In genomic region chr3:98602078-98602678, GRCh38 we compare ENCODE assay signal across 8 cellular contexts. TPM values are rescaled to one million over a fixed set of nuclear protein-coding genes. Genes with fewer than 3 reads are reported as not detected.
A peak's percentile ranks its signal among the peaks of the same experiment; 100 is the strongest.
DNase-seq lines count a peak whose midpoint lies in the region; ATAC-seq, FAIRE-seq and TF ChIP-seq lines count a peak whose summit lies in the region.

No MANE protein-coding gene starts in this region.

- H3K4me1 Mint-ChIP-seq in astrocyte (ENCODE audit: low read depth, unreplicated experiment): peaks cover 3% of the 10 kb centered on the region
- H3K4me1 Mint-ChIP-seq in stimulated activated naive B cell treated with anti-CD40 and anti-IgM and Interleukin-4, amounts not matched to agents 10 μg/mL and 1 μg/mL and 100 μg/mL, for 72 hours: peaks cover 5 to 12% of the 10 kb centered on the region in 2 donors

- H3K4me2 ChIP-seq in astrocyte (ENCODE audit: low read length) (no peak overlapping the region), hepatocyte (no peak overlapping the region)

- TF ChIP-seq CTCF in astrocyte (IDR thresholded peaks at IDR 0.05; ENCODE audit: insufficient read depth, low read depth, low read length) (peak; percentile 82), hepatocyte (IDR thresholded peaks at IDR 0.05; ENCODE audit: poor library complexity) (peak; percentile 89)

- no peak overlapping the region for H3K27ac Mint-ChIP-seq in astrocyte (ENCODE audit: unreplicated experiment)
- no peak overlapping the region for H3K27ac Mint-ChIP-seq in stimulated activated naive B cell treated with anti-CD40 and anti-IgM and Interleukin-4, amounts not matched to agents 10 μg/mL and 1 μg/mL and 100 μg/mL, for 72 hours

- H3K9me3 ChIP-seq in astrocyte (ENCODE audit: insufficient read depth, low read depth, low read length) (no peaks in the 10 kb centered on the region), hepatocyte (ENCODE audit: low read depth) (no peaks in the 10 kb centered on the region)

- no peaks in the 10 kb centered on the region for H3K36me3 Mint-ChIP-seq in astrocyte (ENCODE audit: low read depth, unreplicated experiment)
- no peaks in the 10 kb centered on the region for H3K36me3 Mint-ChIP-seq in stimulated activated naive B cell treated with anti-CD40 and anti-IgM and Interleukin-4, amounts not matched to agents 10 μg/mL and 1 μg/mL and 100 μg/mL, for 72 hours

- WGBS in hepatocyte (ENCODE audit: low lambda C conversion rate, missing lambda C conversion rate): 10% methylated on average over 4 of the region's 4 CpGs

- no peak overlapping the region for H3K9ac ChIP-seq in astrocyte (ENCODE audit: low read length)

- H4K20me1 ChIP-seq in astrocyte (ENCODE audit: insufficient read depth, low read length) (no peaks in the 10 kb centered on the region), hepatocyte (ENCODE audit: insufficient read depth, poor library complexity, severe bottlenecking) (no peaks in the 10 kb centered on the region)

- no peak overlapping the region for H3K4me3 Mint-ChIP-seq in astrocyte (ENCODE audit: unreplicated experiment)
- no peak overlapping the region for H3K4me3 Mint-ChIP-seq in stimulated activated naive B cell treated with anti-CD40 and anti-IgM and Interleukin-4, amounts not matched to agents 10 μg/mL and 1 μg/mL and 100 μg/mL, for 72 hours

- no peak overlapping the region for H3K27ac ChIP-seq in astrocyte (ENCODE audit: low read depth, low read length)
- H3K27ac ChIP-seq in hepatocyte: no peak overlapping the region

- no peaks in the 10 kb centered on the region for H3K9me2 ChIP-seq in hepatocyte (replicated peaks; ENCODE audit: insufficient read depth)

- DNase-seq in NCI-H1092 treated with DMSO at 0.1 percent for 48 hours (lab: John Stamatoyannopoulos, UW): peak; percentile 60
- DNase-seq in NCI-H1092 (lab: John Stamatoyannopoulos, UW): no peak
- DNase-seq in NCI-H345 (lab: John Stamatoyannopoulos, UW): peak; percentile 19
- peak; percentile 45 for DNase-seq in astrocyte (ENCODE audit: low read depth)
- peak; percentile 75 for DNase-seq in hepatocyte (ENCODE audit: low spot score)
- DNase-seq in stimulated activated naive B cell treated with anti-CD40 and anti-IgM and Interleukin-4, amounts not matched to agents 10 μg/mL and 1 μg/mL and 100 μg/mL, for 72 hours: no peak

- H2AFZ ChIP-seq in astrocyte (ENCODE audit: low read depth, low read length) (no peak overlapping the region), hepatocyte (no peak overlapping the region)

- no peaks in the 10 kb centered on the region for H3K27me3 Mint-ChIP-seq in astrocyte (ENCODE audit: low read depth, unreplicated experiment)
- peaks cover 0 to 6% of the 10 kb centered on the region in 2 donors for H3K27me3 Mint-ChIP-seq in stimulated activated naive B cell treated with anti-CD40 and anti-IgM and Interleukin-4, amounts not matched to agents 10 μg/mL and 1 μg/mL and 100 μg/mL, for 72 hours

- H3K4me3 ChIP-seq in astrocyte (ENCODE audit: insufficient read depth, low read depth, low read length) (no peak overlapping the region), hepatocyte (no peak overlapping the region)

- H3K9me3 Mint-ChIP-seq in astrocyte (ENCODE audit: unreplicated experiment): no peaks in the 10 kb centered on the region
- H3K9me3 Mint-ChIP-seq in stimulated activated naive B cell treated with anti-CD40 and anti-IgM and Interleukin-4, amounts not matched to agents 10 μg/mL and 1 μg/mL and 100 μg/mL, for 72 hours: no peaks in the 10 kb centered on the region

- FAIRE-seq in astrocyte (lab: Jason Lieb, UNC): peak; percentile 83

- H3K36me3 ChIP-seq in astrocyte (ENCODE audit: insufficient read depth, low read length): no peaks in the 10 kb centered on the region
- H3K36me3 ChIP-seq in hepatocyte (replicated peaks; ENCODE audit: insufficient read depth, low read depth): no peaks in the 10 kb centered on the region

- H3K4me1 ChIP-seq in astrocyte (ENCODE audit: insufficient read depth, low read length) (no peaks in the 10 kb centered on the region), hepatocyte (ENCODE audit: insufficient read depth) (no peaks in the 10 kb centered on the region)

- H3K27me3 ChIP-seq in astrocyte (ENCODE audit: insufficient read depth, low read length) (no peaks in the 10 kb centered on the region), hepatocyte (no peaks in the 10 kb centered on the region)

- H3K79me2 ChIP-seq in astrocyte (ENCODE audit: insufficient read depth, low read length): no peaks in the 10 kb centered on the region
- H3K79me2 ChIP-seq in hepatocyte: no peaks in the 10 kb centered on the region

- ATAC-seq in GM19035 (IDR thresholded peaks at IDR 0.05; ENCODE audit: unreplicated experiment) (peak; percentile 76), HG03108 (IDR thresholded peaks at IDR 0.05; ENCODE audit: unreplicated experiment) (peak; percentile 56)
- ATAC-seq in stimulated activated naive B cell treated with anti-CD40 and anti-IgM and Interleukin-4, amounts not matched to agents 10 μg/mL and 1 μg/mL and 100 μg/mL, for 72 hours (replicated peaks): peak; percentile 70 to 78

RNA-seq across cellular contexts. Expression of gene CPOX, which starts 8.8 kb away (rescaled TPM):
- 22.1 and 23.7 TPM in 2 replicates for total RNA-seq in astrocyte
- total RNA-seq in hepatocyte: 18.6 and 30.1 TPM in 2 replicates
- 12.3 and 14.3 TPM in 2 replicates for polyA plus RNA-seq in hepatocyte

Comparison
In these comparisons a context has a peak if more than half of its experiments do, and no peak if none do; other contexts are left out.
1. DNase-seq: peak in NCI-H1092 treated with DMSO at 0.1 percent for 48 hours (single experiment), NCI-H345 (single experiment), astrocyte (single experiment) and hepatocyte (single experiment); none in NCI-H1092 (single experiment) and stimulated activated naive B cell treated with anti-CD40 and anti-IgM and Interleukin-4, amounts not matched to agents 10 μg/mL and 1 μg/mL and 100 μg/mL, for 72 hours (single experiment).
2. Peak in every context shown above with its lines, with median percentiles within 50 percentile points of each other: ATAC-seq.